20 cellular contexts compared by ENCODE assay signal in the genomic region with DNA sequence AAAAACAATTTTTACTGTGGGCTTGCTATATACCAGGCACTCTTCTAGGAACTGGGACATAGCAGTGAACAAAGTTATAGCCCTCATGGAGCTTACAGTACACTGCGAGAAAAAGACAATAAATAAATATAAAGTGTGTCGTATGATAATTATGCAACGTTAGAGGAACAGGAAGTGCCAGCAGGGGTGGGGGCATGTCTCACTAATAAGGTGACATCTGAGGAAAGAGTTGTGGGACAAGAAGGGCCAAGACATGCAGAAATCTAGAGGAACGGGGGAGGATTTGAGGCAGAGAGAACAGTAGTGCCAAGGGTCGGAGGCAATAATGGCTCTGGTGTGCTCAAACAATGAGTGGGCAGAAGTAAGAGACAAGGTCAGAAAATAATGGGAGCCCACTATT. TPM values are rescaled to one million over a fixed set of nuclear protein-coding genes. Genes with fewer than 3 reads are reported as not detected.
DNase-seq lines count a peak whose midpoint lies in the region; ATAC-seq and TF ChIP-seq lines count a peak whose summit lies in the region.
"Had no signal": no experiment of that assay in that cellular context is flagged by ENCODE, and none has a peak within 500 bp of the region (broad histone marks: within the 10 kb centered on the region; RNA-seq: fewer than 3 reads in every experiment).

No MANE protein-coding gene starts in this region.

- CTCF ChIA-PET in A673 (lab: Charles Lee), result no interaction called here

- intact Hi-C loops in A673 (cut with micrococcal nuclease; ENCODE audit: unreplicated experiment), result no loop called here
- intact Hi-C loops in left colon (cut with DNase I, micrococcal nuclease), result no loop called here
- intact Hi-C loops in head of caudate nucleus (cut with DNase I), result no loop called here

- no TSS peak for BruUV-seq in A673 (replicated peaks; lab: Mats Ljungman, UMichigan)

- POLR2A ChIA-PET in A673 (lab: Charles Lee; ENCODE audit: low non-redundant PET), result no interaction called here

- no peaks in the 10 kb centered on the region for H3K27me3 ChIP-seq in A673 (replicated peaks; ENCODE audit: insufficient read depth, low read depth, low read length, poor library complexity)

- TF ChIP-seq CTCF in A673 (conservative IDR thresholded peaks at IDR 0.05; ENCODE audit: low read depth, low read length), result no peak
- TF ChIP-seq CTCF in NB4 (IDR thresholded peaks at IDR 0.05; ENCODE audit: low read depth, low read length), result no peak
- TF ChIP-seq CTCF in endothelial cell (IDR thresholded peaks at IDR 0.05; ENCODE audit: unreplicated experiment), result no peak

- ATAC-seq in left colon, result no peak
- ATAC-seq in GM21717 (IDR thresholded peaks at IDR 0.05; ENCODE audit: unreplicated experiment), result no peak
- ATAC-seq: Panc1 had no signal

- H3K27ac ChIP-seq in A673 (ENCODE audit: low read depth, low read length, poor library complexity, severe bottlenecking), result no peak overlapping the region
- H3K27ac ChIP-seq: C4-2B had no signal

- no peaks in the 10 kb centered on the region for H3K4me1 ChIP-seq in A673 (ENCODE audit: insufficient read depth, low read length, poor library complexity, severe bottlenecking)

- TF ChIP-seq POLR2A in NB4 (IDR thresholded peaks at IDR 0.05; ENCODE audit: extremely low read depth, insufficient read length), result no peak

- no peaks in the 10 kb centered on the region for H3K9me3 ChIP-seq in A673 (ENCODE audit: low read depth, low read length, poor library complexity, severe bottlenecking)
- H3K9me3 ChIP-seq: SK-N-SH had no signal

- H3K36me3 Mint-ChIP-seq in endothelial cell (ENCODE audit: low read depth, unreplicated experiment), result peaks cover 20% of the 10 kb centered on the region

- H3K36me3 ChIP-seq in A673 (ENCODE audit: insufficient read depth, low read length, poor library complexity, severe bottlenecking), result no peaks in the 10 kb centered on the region

- peak; percentile 29 for DNase-seq in A673 (ENCODE audit: low spot score)
- peak; percentile 5 for DNase-seq in ELR (ENCODE audit: low read depth)
- peak; percentile 72 for DNase-seq in NB4 (ENCODE audit: low read depth)
- DNase-seq in endothelial cell (ENCODE audit: low spot score), result no peak
- DNase-seq in left colon, result no peak
- DNase-seq in head of caudate nucleus, result no peak
- no peak for DNase-seq in NCI-H2227 (lab: John Stamatoyannopoulos, UW; ENCODE audit: unreplicated experiment)
- DNase-seq: 8988T; NCI-H1092 treated with DMSO at 0.1 percent for 48 hours; NCI-H146; NCI-H2029; NCI-H226; NCI-H510A treated with DMSO at 0.1 percent for 48 hours; NCI-H774; NK-92 treated with Interleukin-12 subunit alpha and Interleukin-12 subunit beta, amount 100 ng/mL, for 24 hours; SIG-M5; SK-N-SH had no signal

- H3K4me3 Mint-ChIP-seq in endothelial cell (ENCODE audit: unreplicated experiment), result peak overlapping the region; percentile 68

- peaks cover 12% of the 10 kb centered on the region for H3K4me1 Mint-ChIP-seq in endothelial cell (ENCODE audit: unreplicated experiment)

- H3K27me3 Mint-ChIP-seq in endothelial cell (ENCODE audit: unreplicated experiment), result peaks cover 2% of the 10 kb centered on the region

- H3K9me3 Mint-ChIP-seq in endothelial cell (ENCODE audit: unreplicated experiment), result no peaks in the 10 kb centered on the region

- peak overlapping the region; percentile 65 for H3K27ac Mint-ChIP-seq in endothelial cell (ENCODE audit: unreplicated experiment)

- no peak overlapping the region for H3K4me3 ChIP-seq in A673 (ENCODE audit: low read depth, low read length, poor library complexity, severe bottlenecking)
- H3K4me3 ChIP-seq in NB4 (ENCODE audit: low read depth, low read length), result no peak overlapping the region

RNA-seq across cellular contexts. Expression of a gene that starts 52.8 kb away (rescaled TPM):
- total RNA-seq in A673 (2021) (49.5 and 50.7 TPM in 2 replicates), endothelial cell (ENCODE audit: unreplicated experiment) (159 TPM), left colon (10 to 100 TPM; 48.9 to 49.9 TPM)

Comparison
In these comparisons a context has a peak if more than half of its experiments do, and no peak if none do; other contexts are left out.
1. DNase-seq: peak in A673 (single experiment), ELR (single experiment) and NB4 (single experiment); none in endothelial cell (single experiment), left colon (0 of 2), head of caudate nucleus (0 of 42) and NCI-H2227 (single experiment).